9 cellular contexts compared by ENCODE assay signal in the genomic region with DNA sequence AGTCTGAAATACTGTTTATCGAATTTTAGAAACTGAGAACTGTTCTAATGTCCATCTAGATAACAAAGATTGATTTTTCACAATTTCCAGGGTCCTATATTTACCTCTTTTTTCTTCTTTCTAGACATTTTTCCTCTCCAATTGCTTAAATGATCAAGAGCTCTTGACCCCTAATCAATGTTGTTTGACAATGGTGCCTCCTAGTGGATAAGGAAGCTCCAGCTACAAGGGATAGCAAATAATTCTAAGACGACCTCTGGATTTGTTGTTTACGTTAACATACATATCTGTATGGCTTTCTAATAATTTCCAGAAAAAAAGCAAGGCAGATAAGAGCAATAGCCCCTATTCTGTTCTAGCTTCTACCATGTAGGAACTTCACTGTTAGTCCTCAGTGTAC. TPM values are rescaled to one million over a fixed set of nuclear protein-coding genes. Genes with fewer than 3 reads are reported as not detected.
DNase-seq lines count a peak whose midpoint lies in the region; ATAC-seq, FAIRE-seq and TF ChIP-seq lines count a peak whose summit lies in the region.
"Had no signal": no experiment of that assay in that cellular context is flagged by ENCODE, and none has a peak within 500 bp of the region (broad histone marks: within the 10 kb centered on the region; RNA-seq: fewer than 3 reads in every experiment).

No MANE protein-coding gene starts in this region.

- no peaks in the 10 kb centered on the region for H3K36me3 Mint-ChIP-seq in activated CD4-positive, alpha-beta memory T cell treated with anti-CD3 and anti-CD28 coated beads for 36 hours
- H3K36me3 Mint-ChIP-seq in stimulated activated naive B cell treated with anti-CD40 and anti-IgM and Interleukin-4, amounts not matched to agents 10 μg/mL and 1 μg/mL and 100 μg/mL, for 72 hours, result no peaks in the 10 kb centered on the region

- intact Hi-C loops in activated CD4-positive, alpha-beta memory T cell treated with anti-CD3 and anti-CD28 coated beads for 36 hours (cut with micrococcal nuclease), result loop anchor here (1.0 kb wide), 1 partner anchor 202 kb away; no protein-coding TSS in a partner anchor

- DNase-seq in AML-193 (lab: John Stamatoyannopoulos, UW) (peak; percentile 8 to 14), H7 (peak; percentile 43), WERI-Rb-1 (no peak)
- no peak for DNase-seq in activated CD4-positive, alpha-beta memory T cell treated with anti-CD3 and anti-CD28 coated beads for 36 hours
- DNase-seq in stimulated activated naive B cell treated with anti-CD40 and anti-IgM and Interleukin-4, amounts not matched to agents 10 μg/mL and 1 μg/mL and 100 μg/mL, for 72 hours, result no peak
- DNase-seq: activated effector memory CD4-positive, alpha-beta T cell treated with anti-CD3 and anti-CD28 coated beads, Interleukin-2, amount 50 U/mL, for 16 hours had no signal

- CTCF ChIA-PET in activated CD4-positive, alpha-beta memory T cell treated with anti-CD3 and anti-CD28 coated beads for 36 hours (lab: Charles Lee), result interaction anchor here (0.8 to 2.5 kb wide), 13 partner anchors 16 to 579 kb away, joined by 3 to 23 read pairs (median 3); no protein-coding TSS in a partner anchor

- no peak overlapping the region for H3K27ac ChIP-seq in WERI-Rb-1

- H3K27ac Mint-ChIP-seq in activated CD4-positive, alpha-beta memory T cell treated with anti-CD3 and anti-CD28 coated beads for 36 hours, result no peak overlapping the region
- H3K27ac Mint-ChIP-seq in stimulated activated naive B cell treated with anti-CD40 and anti-IgM and Interleukin-4, amounts not matched to agents 10 μg/mL and 1 μg/mL and 100 μg/mL, for 72 hours, result no peak overlapping the region

- H3K27me3 Mint-ChIP-seq in activated CD4-positive, alpha-beta memory T cell treated with anti-CD3 and anti-CD28 coated beads for 36 hours, result no peaks in the 10 kb centered on the region
- H3K27me3 Mint-ChIP-seq in stimulated activated naive B cell treated with anti-CD40 and anti-IgM and Interleukin-4, amounts not matched to agents 10 μg/mL and 1 μg/mL and 100 μg/mL, for 72 hours, result peaks cover 0 to 10% of the 10 kb centered on the region in 2 donors

- H3K4me3 Mint-ChIP-seq in activated CD4-positive, alpha-beta memory T cell treated with anti-CD3 and anti-CD28 coated beads for 36 hours, result no peak overlapping the region
- H3K4me3 Mint-ChIP-seq in stimulated activated naive B cell treated with anti-CD40 and anti-IgM and Interleukin-4, amounts not matched to agents 10 μg/mL and 1 μg/mL and 100 μg/mL, for 72 hours, result no peak overlapping the region

- peak; percentile 60 for FAIRE-seq in islet of Langerhans (lab: Jason Lieb, UNC)

- no peak overlapping the region for H3K4me3 ChIP-seq in H7 (ENCODE audit: insufficient read depth, low read depth, low read length)
- no peak overlapping the region for H3K4me3 ChIP-seq in WERI-Rb-1 (ENCODE audit: low read depth, low read length)

- no peaks in the 10 kb centered on the region for H3K27me3 ChIP-seq in H7 (ENCODE audit: control insufficient read depth, insufficient read depth, low read length)
- H3K27me3 ChIP-seq in WERI-Rb-1 (ENCODE audit: insufficient read depth, low read depth, severe bottlenecking), result no peaks in the 10 kb centered on the region

- H3K9me3 Mint-ChIP-seq in activated CD4-positive, alpha-beta memory T cell treated with anti-CD3 and anti-CD28 coated beads for 36 hours, result no peaks in the 10 kb centered on the region
- no peaks in the 10 kb centered on the region for H3K9me3 Mint-ChIP-seq in stimulated activated naive B cell treated with anti-CD40 and anti-IgM and Interleukin-4, amounts not matched to agents 10 μg/mL and 1 μg/mL and 100 μg/mL, for 72 hours

- H3K9me3 ChIP-seq in WERI-Rb-1 (ENCODE audit: severe bottlenecking), result no peaks in the 10 kb centered on the region

- no peaks in the 10 kb centered on the region for H3K36me3 ChIP-seq in H7 (replicated peaks; ENCODE audit: control insufficient read depth, insufficient read depth, low read length)
- H3K36me3 ChIP-seq in WERI-Rb-1, result no peaks in the 10 kb centered on the region

- TF ChIP-seq CTCF in WERI-Rb-1 (IDR thresholded peaks at IDR 0.05; ENCODE audit: low read depth, low read length), result peak; percentile 46

- POLR2A ChIA-PET in activated CD4-positive, alpha-beta memory T cell treated with anti-CD3 and anti-CD28 coated beads for 36 hours (lab: Charles Lee), result interaction anchor here (0.6 kb wide), 1 partner anchor 162 kb away, joined by 3 read pairs; no protein-coding TSS in a partner anchor

- no peak for ATAC-seq in GM21723 (IDR thresholded peaks at IDR 0.05; ENCODE audit: unreplicated experiment)
- no peak for ATAC-seq in stimulated activated naive B cell treated with anti-CD40 and anti-IgM and Interleukin-4, amounts not matched to agents 10 μg/mL and 1 μg/mL and 100 μg/mL, for 72 hours (replicated peaks)
- no peak for ATAC-seq in HG03108 (IDR thresholded peaks at IDR 0.05; ENCODE audit: unreplicated experiment)

- peaks cover 8% of the 10 kb centered on the region for H3K4me1 Mint-ChIP-seq in activated CD4-positive, alpha-beta memory T cell treated with anti-CD3 and anti-CD28 coated beads for 36 hours (ENCODE audit: low read depth)
- peaks cover 0 to 5% of the 10 kb centered on the region in 2 donors for H3K4me1 Mint-ChIP-seq in stimulated activated naive B cell treated with anti-CD40 and anti-IgM and Interleukin-4, amounts not matched to agents 10 μg/mL and 1 μg/mL and 100 μg/mL, for 72 hours

RNA-seq across cellular contexts. Expression of a gene that starts 35.8 kb away (rescaled TPM):
- not detected in 2 replicates for total RNA-seq in H7 (2014; rRNA removed; shearing (Covaris generic))
- under 1 TPM; 0.07 to 0.19 TPM for total RNA-seq in activated CD4-positive, alpha-beta memory T cell treated with anti-CD3 and anti-CD28 coated beads for 36 hours

Comparison
In these comparisons a context has a peak if more than half of its experiments do, and no peak if none do; other contexts are left out.
1. DNase-seq: peak in AML-193 (2 of 2) and H7 (single experiment); none in WERI-Rb-1 (single experiment), activated CD4-positive, alpha-beta memory T cell treated with anti-CD3 and anti-CD28 coated beads for 36 hours (single experiment) and stimulated activated naive B cell treated with anti-CD40 and anti-IgM and Interleukin-4, amounts not matched to agents 10 μg/mL and 1 μg/mL and 100 μg/mL, for 72 hours (single experiment).